ENCODE assay signal across 10 cellular contexts in genomic region chr10:84541289-84541637, GRCh38.
A peak's percentile ranks its signal among the peaks of the same experiment; 100 is the strongest.
DNase-seq lines count a peak whose midpoint lies in the region; ATAC-seq and TF ChIP-seq lines count a peak whose summit lies in the region.
"Had no signal": no experiment of that assay in that cellular context is flagged by ENCODE, and none has a peak within 500 bp of the region (broad histone marks: within the 10 kb centered on the region; RNA-seq: fewer than 3 reads in every experiment).

No MANE protein-coding gene starts in this region.

- peak overlapping the region; percentile 74 for H3K4me3 Mint-ChIP-seq in activated T-cell treated with anti-CD3 and anti-CD28 coated beads, Interleukin-2, amount 50 U/mL, for 4 hours
- peak overlapping the region; percentile 51 for H3K4me3 Mint-ChIP-seq in activated T-helper 2 cell treated with anti-CD3 and anti-CD28 coated beads, Interferon-gamma antibody, Interleukin-2, Interleukin-4, amounts not matched to agents 10 μg/mL and 5 μg/mL and 100 μg/mL, durations not matched to agents 14 hours and 24 hours and 36 hours (ENCODE audit: low read depth)

- no peak overlapping the region for H3K4me3 ChIP-seq in thyroid gland (replicated peaks in 1 of 3)
- H3K4me3 ChIP-seq in Peyer's patch, result no peak overlapping the region

- H3K27ac ChIP-seq in thyroid gland, result no peak overlapping the region
- no peak overlapping the region for H3K27ac ChIP-seq in Peyer's patch
- H3K27ac ChIP-seq: C4-2B, heart left ventricle had no signal

- H3K36me3 Mint-ChIP-seq in activated T-cell treated with anti-CD3 and anti-CD28 coated beads, Interleukin-2, amount 50 U/mL, for 4 hours (ENCODE audit: insufficient read depth), result no peaks in the 10 kb centered on the region
- H3K36me3 Mint-ChIP-seq in activated T-helper 2 cell treated with anti-CD3 and anti-CD28 coated beads, Interferon-gamma antibody, Interleukin-2, Interleukin-4, amounts not matched to agents 10 μg/mL and 5 μg/mL and 100 μg/mL, durations not matched to agents 14 hours and 24 hours and 36 hours (ENCODE audit: low read depth), result no peaks in the 10 kb centered on the region

- H3K4me1 Mint-ChIP-seq in activated T-cell treated with anti-CD3 and anti-CD28 coated beads, Interleukin-2, amount 50 U/mL, for 4 hours (ENCODE audit: low read depth), result peaks cover 11% of the 10 kb centered on the region
- H3K4me1 Mint-ChIP-seq in activated T-helper 2 cell treated with anti-CD3 and anti-CD28 coated beads, Interferon-gamma antibody, Interleukin-2, Interleukin-4, amounts not matched to agents 10 μg/mL and 5 μg/mL and 100 μg/mL, durations not matched to agents 14 hours and 24 hours and 36 hours (ENCODE audit: low read depth), result peaks cover 7% of the 10 kb centered on the region

- no peaks in the 10 kb centered on the region for H3K9me3 ChIP-seq in thyroid gland
- no peaks in the 10 kb centered on the region for H3K9me3 ChIP-seq in Peyer's patch
- H3K9me3 ChIP-seq: heart left ventricle had no signal

- H3K27me3 ChIP-seq in thyroid gland (no peaks in the 10 kb centered on the region), Peyer's patch (no peaks in the 10 kb centered on the region)

- no peaks in the 10 kb centered on the region for H3K9me3 Mint-ChIP-seq in activated T-cell treated with anti-CD3 and anti-CD28 coated beads, Interleukin-2, amount 50 U/mL, for 4 hours
- no peaks in the 10 kb centered on the region for H3K9me3 Mint-ChIP-seq in activated T-helper 2 cell treated with anti-CD3 and anti-CD28 coated beads, Interferon-gamma antibody, Interleukin-2, Interleukin-4, amounts not matched to agents 10 μg/mL and 5 μg/mL and 100 μg/mL, durations not matched to agents 14 hours and 24 hours and 36 hours

- H3K27me3 Mint-ChIP-seq in activated T-cell treated with anti-CD3 and anti-CD28 coated beads, Interleukin-2, amount 50 U/mL, for 4 hours (ENCODE audit: low read depth), result peaks cover 25% of the 10 kb centered on the region
- H3K27me3 Mint-ChIP-seq in activated T-helper 2 cell treated with anti-CD3 and anti-CD28 coated beads, Interferon-gamma antibody, Interleukin-2, Interleukin-4, amounts not matched to agents 10 μg/mL and 5 μg/mL and 100 μg/mL, durations not matched to agents 14 hours and 24 hours and 36 hours (ENCODE audit: low read depth), result peaks cover 16% of the 10 kb centered on the region

- DNase-seq in activated T-cell treated with anti-CD3 and anti-CD28 coated beads, Interleukin-2, amount 50 U/mL, for 4 hours, result no peak
- no peak for DNase-seq in activated T-cell treated with anti-CD3 and anti-CD28 coated beads, Interleukin-2, amount 50 U/mL, for 1 hour
- no peak for DNase-seq in activated T-helper 2 cell treated with anti-CD3 and anti-CD28 coated beads, Interferon-gamma antibody, Interleukin-2, Interleukin-4, amounts not matched to agents 10 μg/mL and 5 μg/mL and 100 μg/mL, durations not matched to agents 14 hours and 24 hours and 36 hours (ENCODE audit: low spot score)
- DNase-seq in iPS-NIHi7 (ENCODE audit: extremely low spot score), result peak; percentile 70
- DNase-seq in thyroid gland, result peak; percentile 31 to 35
- no peak for DNase-seq in posterior vena cava (ENCODE audit: low spot score)
- no peak for DNase-seq in Peyer's patch
- no peak for DNase-seq in NCI-H2107 (lab: John Stamatoyannopoulos, UW)

- intact Hi-C loops in activated T-helper 2 cell treated with anti-CD3 and anti-CD28 coated beads, Interferon-gamma antibody, Interleukin-2, Interleukin-4, amounts not matched to agents 10 μg/mL and 5 μg/mL and 100 μg/mL, durations not matched to agents 14 hours and 24 hours and 36 hours (cut with micrococcal nuclease), result loop anchor here (2.0 to 10.0 kb wide), 2 partner anchors 176 to 1834 kb away; no protein-coding TSS in a partner anchor
- intact Hi-C loops in thyroid gland (cut with DNase I), result loop anchor here (5.0 kb wide), 1 partner anchor 61 kb away; no protein-coding TSS in a partner anchor
- intact Hi-C loops in posterior vena cava (cut with DNase I), result loop anchor here (5.0 to 10.0 kb wide), 3 partner anchors 279 to 1834 kb away; no protein-coding TSS in a partner anchor

- no peak overlapping the region for H3K27ac Mint-ChIP-seq in activated T-helper 2 cell treated with anti-CD3 and anti-CD28 coated beads, Interferon-gamma antibody, Interleukin-2, Interleukin-4, amounts not matched to agents 10 μg/mL and 5 μg/mL and 100 μg/mL, durations not matched to agents 14 hours and 24 hours and 36 hours

- H3K36me3 ChIP-seq in thyroid gland (no peaks in the 10 kb centered on the region), Peyer's patch (no peaks in the 10 kb centered on the region)
- H3K36me3 ChIP-seq: heart left ventricle had no signal

- TF ChIP-seq POLR2A in thyroid gland (IDR thresholded peaks at IDR 0.05), result no peak
- no peak for TF ChIP-seq POLR2A in Peyer's patch (IDR thresholded peaks at IDR 0.05)

- H3K4me1 ChIP-seq in thyroid gland (peaks cover 21 to 39% of the 10 kb centered on the region in 2 donors), Peyer's patch (peaks cover 0 to 6% (median 0%) of the 10 kb centered on the region in 4 donors)

- ATAC-seq in activated T-cell treated with anti-CD3 and anti-CD28 coated beads, Interleukin-2, amount 50 U/mL, for 4 hours, result no peak

- peak in 4 of 6 experiments; percentile 7 to 19 (median 10) for TF ChIP-seq CTCF in thyroid gland (IDR thresholded peaks at IDR 0.05)
- no peak for TF ChIP-seq CTCF in Peyer's patch (IDR thresholded peaks at IDR 0.05)

- WGBS in thyroid gland, 2 donors, result 82 to 84% methylated on average over 6 of the region's 6 CpGs

Comparison
In these comparisons a context has a peak if more than half of its experiments do, and no peak if none do; other contexts are left out.
1. DNase-seq: peak in iPS-NIHi7 (single experiment) and thyroid gland (2 of 2); none in activated T-cell treated with anti-CD3 and anti-CD28 coated beads, Interleukin-2, amount 50 U/mL, for 4 hours (single experiment), activated T-cell treated with anti-CD3 and anti-CD28 coated beads, Interleukin-2, amount 50 U/mL, for 1 hour (single experiment), activated T-helper 2 cell treated with anti-CD3 and anti-CD28 coated beads, Interferon-gamma antibody, Interleukin-2, Interleukin-4, amounts not matched to agents 10 μg/mL and 5 μg/mL and 100 μg/mL, durations not matched to agents 14 hours and 24 hours and 36 hours (single experiment), posterior vena cava (single experiment), Peyer's patch (0 of 3) and NCI-H2107 (single experiment).
2. CTCF ChIP-seq: peak in thyroid gland (4 of 6); none in Peyer's patch (0 of 6).